23 cellular contexts compared by ENCODE assay signal in genomic region chr3:128283429-128283828, GRCh38.
DNase-seq lines count a peak whose midpoint lies in the region; ATAC-seq, FAIRE-seq and TF ChIP-seq lines count a peak whose summit lies in the region.
"Had no signal": no experiment of that assay in that cellular context is flagged by ENCODE, and none has a peak within 500 bp of the region (broad histone marks: within the 10 kb centered on the region; RNA-seq: fewer than 3 reads in every experiment).

No MANE protein-coding gene starts in this region.

- H3K18ac ChIP-seq in H1 (ENCODE audit: extremely low read depth, low read length), result peak overlapping the region; percentile 21; the same call in 1 of the 2 replicates
- H3K18ac ChIP-seq in trophoblast cell (ENCODE audit: low read length), result no peak overlapping the region

- H3K23me2 ChIP-seq in H1 (ENCODE audit: low read depth, low read length), result no peaks in the 10 kb centered on the region

- H4K20me1 ChIP-seq in H1 (replicated peaks in 1 of 2; ENCODE audit: control insufficient read depth in 1 of 2, insufficient read depth in 2 of 2, low read length in 2 of 2) (no peaks in the 10 kb centered on the region), osteoblast (ENCODE audit: insufficient read depth, low read length) (no peaks in the 10 kb centered on the region)

- no peaks in the 10 kb centered on the region for H3K79me1 ChIP-seq in H1 (ENCODE audit: low read depth, low read length)
- H3K79me1 ChIP-seq in trophoblast cell (ENCODE audit: low read length), result peaks cover 19% of the 10 kb centered on the region

- 0 out of 2 replicates have a peak overlapping the region, but pooled peaks have one; percentile 3 for H2BK20ac ChIP-seq in H1 (ENCODE audit: low read length)

- POLR2A ChIA-PET in H1 (lab: Charles Lee; ENCODE audit: partially characterized antibody), result interaction anchor here (0.8 to 1.2 kb wide), 3 partner anchors 9 to 88 kb away, joined by 3 read pairs; no protein-coding TSS in a partner anchor

- H3K56ac ChIP-seq in H1 (replicated peaks; ENCODE audit: insufficient read length, low read depth, low read length), result no peak overlapping the region

- no peaks in the 10 kb centered on the region for H3K9me3 ChIP-seq in H1 (ENCODE audit: insufficient read depth in 2 of 2, low read depth in 1 of 2, low read length in 1 of 2)
- no peaks in the 10 kb centered on the region for H3K9me3 ChIP-seq in trophoblast cell (ENCODE audit: insufficient read depth, low read depth, low read length)
- no peaks in the 10 kb centered on the region for H3K9me3 ChIP-seq in uterus
- no peaks in the 10 kb centered on the region for H3K9me3 ChIP-seq in osteoblast (ENCODE audit: low read depth, low read length)
- H3K9me3 ChIP-seq: BE2C had no signal

- H2AK5ac ChIP-seq in H1 (ENCODE audit: low read depth, low read length), result no peak overlapping the region
- no peak overlapping the region for H2AK5ac ChIP-seq in trophoblast cell (ENCODE audit: low read length)

- H4K12ac ChIP-seq in trophoblast cell (ENCODE audit: low read depth, low read length), result no peak overlapping the region

- no peak for TF ChIP-seq RAD21 in H1 (IDR thresholded peaks at IDR 0.05 in 1 of 2, conservative IDR thresholded peaks at IDR 0.05 in 1 of 2; ENCODE audit: low read depth in 2 of 2, low read length in 2 of 2)

- DNase-seq in activated CD8-positive, alpha-beta memory T cell treated with anti-CD3 and anti-CD28 coated beads, Interleukin-2, amount 50 U/mL, for 48 hours, result peak; percentile 37
- no peak for DNase-seq in activated CD8-positive, alpha-beta memory T cell treated with anti-CD3 and anti-CD28 coated beads, Interleukin-2, amount 50 U/mL, for 4 hours
- DNase-seq in H1 (ENCODE audit: low read depth in 1 of 2, low spot score in 2 of 2) (peak in 1 of 2 experiments; percentile 40), trophoblast cell (no peak), uterus (no peak), Ammon's horn (ENCODE audit: low spot score) (no peak), osteoblast (ENCODE audit: insufficient read length, low spot score, missing footprints) (no peak)
- DNase-seq: 8988T; Calu3; CD4-positive, alpha-beta memory T cell; DMS53; KBM-7; NCI-H1105 treated with DMSO at 0.1 percent for 48 hours; NCI-H1694; NCI-H2107; NCI-H510A; NCI-H748 treated with DMSO at 0.1 percent for 48 hours; SHP77 had no signal

- H2BK5ac ChIP-seq in H1 (ENCODE audit: low read depth, low read length), result peak overlapping the region; percentile 76; the same call in 1 of the 2 replicates
- H2BK5ac ChIP-seq in trophoblast cell (ENCODE audit: low read depth, low read length, poor library complexity), result no peak overlapping the region

- H3K27me3 ChIP-seq in H1 (replicated peaks in 1 of 4; ENCODE audit: control insufficient read depth in 3 of 4, extremely low read depth in 1 of 4, insufficient read depth in 3 of 4, low read length in 3 of 4) (peaks cover 0 to 12% (median 5%) of the 10 kb centered on the region in 4 experiments; a peak in 3 of 7 replicates), trophoblast cell (ENCODE audit: insufficient read depth, low read length) (no peaks in the 10 kb centered on the region), uterus (no peaks in the 10 kb centered on the region), osteoblast (ENCODE audit: insufficient read depth, low read length) (no peaks in the 10 kb centered on the region)
- H3K27me3 ChIP-seq: BE2C had no signal

- no peak for TF ChIP-seq EP300 in H1 (IDR thresholded peaks at IDR 0.05; ENCODE audit: borderline replicate concordance in 1 of 2, low read depth in 2 of 2, low read length in 2 of 2)

- no peak for TF ChIP-seq POLR2A in H1 (IDR thresholded peaks at IDR 0.05; ENCODE audit: control extremely low read depth in 1 of 2, low read depth in 2 of 2, low read length in 2 of 2)
- TF ChIP-seq POLR2A in uterus (IDR thresholded peaks at IDR 0.05), result no peak

- CTCF ChIA-PET in H1 (lab: Charles Lee; ENCODE audit: partially characterized antibody), result interaction anchor here (0.8 to 2.4 kb wide), 7 partner anchors 10 to 57 kb away, joined by 3 to 10 read pairs (median 5); no protein-coding TSS in a partner anchor

- TF ChIP-seq CTCF in H1 (IDR thresholded peaks at IDR 0.05; ENCODE audit: control extremely low read depth in 1 of 3, insufficient read depth in 1 of 3, low read depth in 1 of 3, low read length in 3 of 3), result no peak
- TF ChIP-seq CTCF in uterus (IDR thresholded peaks at IDR 0.05), result no peak
- TF ChIP-seq CTCF in osteoblast (IDR thresholded peaks at IDR 0.05; ENCODE audit: extremely low read depth, low read depth, low read length), result no peak

- H4K8ac ChIP-seq in H1 (ENCODE audit: extremely low read depth, insufficient read depth, low read length) (no peak overlapping the region), trophoblast cell (ENCODE audit: low read depth, low read length) (no peak overlapping the region)

- H2BK12ac ChIP-seq in H1 (ENCODE audit: low read depth, low read length), result peak overlapping the region; percentile 20; the same call in 1 of the 2 replicates
- no peak overlapping the region for H2BK12ac ChIP-seq in trophoblast cell (ENCODE audit: low read length)

- H3K27ac ChIP-seq in H1 (ENCODE audit: low read depth, low read length) (no peak overlapping the region), trophoblast cell (ENCODE audit: low read depth, low read length) (no peak overlapping the region), uterus (peak overlapping the region; percentile 70 to 82), osteoblast (ENCODE audit: low read depth, low read length) (no peak overlapping the region)

- intact Hi-C loops in uterus (cut with DNase I; ENCODE audit: low total_unique reads), result no loop called here

- H4K91ac ChIP-seq in H1 (replicated peaks; ENCODE audit: insufficient read length, low read length) (peak overlapping the region; percentile 45), trophoblast cell (ENCODE audit: low read depth, low read length) (no peak overlapping the region)

- H3K9ac ChIP-seq in H1 (replicated peaks in 1 of 4; ENCODE audit: extremely low read depth in 1 of 4, low read depth in 3 of 4, low read length in 3 of 4) (no peak overlapping the region; a peak in 1 of 7 replicates), trophoblast cell (ENCODE audit: low read length) (no peak overlapping the region)

- H3K4ac ChIP-seq in H1 (replicated peaks; ENCODE audit: insufficient read length, low read depth, low read length) (no peak overlapping the region), trophoblast cell (ENCODE audit: low read depth, low read length) (no peak overlapping the region)

- H3K4me3 ChIP-seq in H1 (ENCODE audit: extremely low read depth in 1 of 4, insufficient read depth in 2 of 4, low read depth in 3 of 4, low read length in 4 of 4), result no peak overlapping the region
- no peak overlapping the region for H3K4me3 ChIP-seq in trophoblast cell (ENCODE audit: low read depth, low read length)
- H3K4me3 ChIP-seq in uterus, result no peak overlapping the region
- no peak overlapping the region for H3K4me3 ChIP-seq in osteoblast (ENCODE audit: insufficient read depth, low read length)
- H3K4me3 ChIP-seq: GM12878 had no signal

- H3K4me2 ChIP-seq in H1 (ENCODE audit: insufficient read depth in 1 of 2, low read depth in 2 of 2, low read length in 2 of 2), result no peak overlapping the region
- H3K4me2 ChIP-seq in trophoblast cell (ENCODE audit: low read length), result no peak overlapping the region
- H3K4me2 ChIP-seq in osteoblast (ENCODE audit: insufficient read depth, low read length), result no peak overlapping the region

- 83% methylated on average over 3 of the region's 3 CpGs; no CpG with 5 or more reads in 1 of the 2 experiments for WGBS in H1 (ENCODE audit: extremely low coverage in 1 of 2, insufficient coverage in 1 of 2, insufficient read length in 1 of 2, insufficient replicate concordance in 2 of 2, low coverage in 1 of 2, low lambda C conversion rate in 2 of 2, missing lambda C conversion rate in 1 of 2), 2 experiments
- no CpG with 5 or more reads among the region's 3 CpGs for WGBS in trophoblast cell (ENCODE audit: extremely low coverage, insufficient coverage, insufficient read length)

- H3K23ac ChIP-seq in H1 (ENCODE audit: insufficient read length) (no peak overlapping the region), trophoblast cell (ENCODE audit: low read length) (no peak overlapping the region)

- H3K14ac ChIP-seq in H1 (ENCODE audit: insufficient read length), result no peak overlapping the region
- H3K14ac ChIP-seq in trophoblast cell (ENCODE audit: low read length), result peak overlapping the region; percentile 30

- H2BK15ac ChIP-seq in H1 (ENCODE audit: low read length), result 0 out of 2 replicates have a peak overlapping the region, but pooled peaks have one; percentile 33

- H3K4me1 ChIP-seq in H1 (replicated peaks in 1 of 4; ENCODE audit: control insufficient read depth in 3 of 4, insufficient read depth in 4 of 4, low read length in 3 of 4) (peaks cover 27 to 62% (median 43%) of the 10 kb centered on the region in 4 experiments), trophoblast cell (ENCODE audit: control insufficient read depth in 1 of 2, insufficient read depth in 2 of 2, low read length in 2 of 2) (peaks cover 22 to 27% of the 10 kb centered on the region in 2 experiments), uterus (peaks cover 12 to 29% of the 10 kb centered on the region in 2 donors), osteoblast (ENCODE audit: insufficient read depth, low read length) (peaks cover 21% of the 10 kb centered on the region)

- H3K36me3 ChIP-seq in H1 (ENCODE audit: control insufficient read depth in 2 of 4, insufficient read depth in 4 of 4, low read length in 3 of 4), result no peaks in the 10 kb centered on the region
- H3K36me3 ChIP-seq in trophoblast cell (ENCODE audit: control insufficient read depth in 1 of 2, insufficient read depth in 2 of 2, low read length in 2 of 2), result peaks cover 0 to 3% of the 10 kb centered on the region in 2 experiments
- no peaks in the 10 kb centered on the region for H3K36me3 ChIP-seq in uterus
- H3K36me3 ChIP-seq in osteoblast (ENCODE audit: insufficient read depth, low read length), result no peaks in the 10 kb centered on the region

- H2BK120ac ChIP-seq in H1 (replicated peaks; ENCODE audit: low read depth, low read length) (peak overlapping the region; percentile 4), trophoblast cell (ENCODE audit: insufficient read depth, low read length, poor library complexity) (no peak overlapping the region)

- no peak for ATAC-seq in GM18858 (IDR thresholded peaks at IDR 0.05; ENCODE audit: unreplicated experiment)
- ATAC-seq: GM12878, HepG2 had no signal

- FAIRE-seq in H1 (lab: Jason Lieb, UNC), result no peak
- FAIRE-seq: GM12878, HepG2, RCC 7860 had no signal

- H3K79me2 ChIP-seq in H1 (ENCODE audit: control insufficient read depth in 1 of 2, insufficient read depth in 2 of 2, low read length in 2 of 2) (no peaks in the 10 kb centered on the region), trophoblast cell (ENCODE audit: control insufficient read depth, insufficient read depth, low read length, poor library complexity) (peaks cover 6% of the 10 kb centered on the region), osteoblast (ENCODE audit: insufficient read depth, low read length) (no peaks in the 10 kb centered on the region)

- no peak overlapping the region for H4K5ac ChIP-seq in H1 (ENCODE audit: insufficient read length, low read depth, low read length)

- H2AFZ ChIP-seq in H1 (ENCODE audit: low read length), result no peak overlapping the region
- H2AFZ ChIP-seq in trophoblast cell (ENCODE audit: insufficient read depth, low read length, poor library complexity), result no peak overlapping the region
- H2AFZ ChIP-seq in osteoblast (ENCODE audit: low read length), result no peak overlapping the region

TF ChIP-seq in H1, 55 proteins besides CTCF, POLR2A, EP300 and RAD21 (continues in another document):
- no peak for TF ChIP-seq BRCA1 (IDR thresholded peaks at IDR 0.05; ENCODE audit: low read depth, low read length)

Comparison
In these comparisons a context has a peak if more than half of its experiments do, and no peak if none do; other contexts are left out.
1. H3K27ac ChIP-seq: peak in uterus (2 of 2); none in H1 (single experiment), trophoblast cell (single experiment) and osteoblast (single experiment).